12 cellular contexts compared by ENCODE assay signal in the genomic region with DNA sequence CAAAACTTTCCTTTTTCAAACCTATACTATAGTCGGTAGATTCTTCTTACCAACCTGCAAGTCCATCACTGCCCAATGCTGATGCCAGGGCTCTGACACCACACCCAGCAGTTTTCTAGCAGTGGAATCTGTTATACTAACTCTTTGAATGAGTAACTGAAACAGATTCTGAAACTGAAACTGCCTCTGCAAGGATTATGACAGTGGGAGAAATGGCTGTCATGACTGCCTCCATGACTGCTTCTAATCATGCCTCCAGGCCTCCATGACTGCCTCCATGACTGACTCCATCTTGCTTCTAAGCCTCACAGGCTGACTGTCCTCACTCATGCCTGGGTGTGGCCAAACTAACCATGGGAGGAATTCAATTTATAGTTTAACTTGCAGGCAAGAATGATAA. TPM values are rescaled to one million over a fixed set of nuclear protein-coding genes. Genes with fewer than 3 reads are reported as not detected.
DNase-seq lines count a peak whose midpoint lies in the region; ATAC-seq, FAIRE-seq and TF ChIP-seq lines count a peak whose summit lies in the region.
"Had no signal": no experiment of that assay in that cellular context is flagged by ENCODE, and none has a peak within 500 bp of the region (broad histone marks: within the 10 kb centered on the region; RNA-seq: fewer than 3 reads in every experiment).

No MANE protein-coding gene starts in this region.

- ATAC-seq in GM18519 (IDR thresholded peaks at IDR 0.05; ENCODE audit: low FRiP score, unreplicated experiment): peak; percentile 68
- ATAC-seq in GM21526 (IDR thresholded peaks at IDR 0.05; ENCODE audit: low FRiP score, unreplicated experiment): peak; percentile 65
- ATAC-seq in GM21723 (IDR thresholded peaks at IDR 0.05; ENCODE audit: unreplicated experiment): no peak
- ATAC-seq in pancreas: no peak

- peaks cover 18% of the 10 kb centered on the region for H3K4me1 Mint-ChIP-seq in Caco-2 (ENCODE audit: low read depth, unreplicated experiment)

- H3K14ac ChIP-seq in mesenchymal stem cell (ENCODE audit: low read length in 2 of 2): no peak overlapping the region

- no peaks in the 10 kb centered on the region for H3K79me2 ChIP-seq in KMS-11 (ENCODE audit: insufficient read depth, low read depth)

- H3K79me1 ChIP-seq in mesenchymal stem cell (replicated peaks; ENCODE audit: low read length, poor library complexity, severe bottlenecking): no peaks in the 10 kb centered on the region

- peaks cover 9% of the 10 kb centered on the region for H3K9me3 Mint-ChIP-seq in Caco-2 (ENCODE audit: unreplicated experiment)

- no peaks in the 10 kb centered on the region for H3K36me3 ChIP-seq in KMS-11 (ENCODE audit: insufficient read depth)
- no peaks in the 10 kb centered on the region for H3K36me3 ChIP-seq in mesenchymal stem cell (ENCODE audit: control insufficient read depth in 1 of 2, insufficient read depth in 2 of 2, low read depth in 1 of 2, low read length in 2 of 2)
- H3K36me3 ChIP-seq in pancreas: no peaks in the 10 kb centered on the region
- H3K36me3 ChIP-seq in Caco-2 (ENCODE audit: control insufficient read depth, insufficient read depth, low read length): no peaks in the 10 kb centered on the region
- H3K36me3 ChIP-seq: vagina had no signal

- no peak overlapping the region for H4K8ac ChIP-seq in mesenchymal stem cell (ENCODE audit: low read length)

- 100% methylated on average over 1 of the region's 1 CpG for WGBS in mesenchymal stem cell
- 84 to 100% methylated on average over 1 of the region's 1 CpG for WGBS in pancreas, 2 donors

- no TSS peak for BruUV-seq in Caco-2 (replicated peaks; lab: Mats Ljungman, UMichigan)

- no peak overlapping the region for H2BK15ac ChIP-seq in mesenchymal stem cell (ENCODE audit: low read depth, poor library complexity, severe bottlenecking)

- peak overlapping the region; percentile 58 for H3K27ac ChIP-seq in KMS-11
- no peak overlapping the region for H3K27ac ChIP-seq in mesenchymal stem cell (ENCODE audit: low read length, poor library complexity, severe bottlenecking)
- H3K27ac ChIP-seq in pancreas: no peak overlapping the region
- H3K27ac ChIP-seq: vagina had no signal

- no peak overlapping the region for H2BK5ac ChIP-seq in mesenchymal stem cell (ENCODE audit: low read depth, low read length, poor library complexity, severe bottlenecking)

- no peak overlapping the region for H3K9ac ChIP-seq in KMS-11
- no peak overlapping the region for H3K9ac ChIP-seq in mesenchymal stem cell (ENCODE audit: low read length)

- DNase-seq in mesenchymal stem cell: peak; percentile 6
- no peak for DNase-seq in pancreas
- no peak for DNase-seq in Caco-2
- DNase-seq in HT-29 (ENCODE audit: low spot score): no peak
- DNase-seq: NCI-H2081 treated with DMSO at 0.1 percent for 48 hours, T1000 had no signal

- peak overlapping the region; percentile 32; the same call in 1 of the 2 replicates for H2AFZ ChIP-seq in KMS-11 (ENCODE audit: low read depth)
- H2AFZ ChIP-seq in mesenchymal stem cell (ENCODE audit: low read depth, low read length): no peak overlapping the region

- FAIRE-seq in pancreas (lab: Jason Lieb, UNC): no peak
- FAIRE-seq: colon had no signal

- TF ChIP-seq CTCF in KMS-11 (conservative IDR thresholded peaks at IDR 0.05; ENCODE audit: low read depth, low read length) (no peak), pancreas (IDR thresholded peaks at IDR 0.05) (no peak), Caco-2 (IDR thresholded peaks at IDR 0.05; ENCODE audit: insufficient read depth in 1 of 2, low read depth in 1 of 2, low read length in 1 of 2, severe bottlenecking in 1 of 2, unreplicated experiment in 1 of 2) (no peak)

- no peak overlapping the region for H3K4me3 Mint-ChIP-seq in Caco-2 (ENCODE audit: unreplicated experiment)

- H3K27ac Mint-ChIP-seq in Caco-2 (ENCODE audit: unreplicated experiment): no peak overlapping the region

- H2AK5ac ChIP-seq in mesenchymal stem cell (ENCODE audit: low read length, severe bottlenecking): no peak overlapping the region

- intact Hi-C loops in pancreas (cut with DNase I) (no loop called here), Caco-2 (cut with micrococcal nuclease; ENCODE audit: unreplicated experiment) (no loop called here)

- CTCF ChIA-PET in Caco-2 (lab: Charles Lee): no interaction called here

- H3K4me2 ChIP-seq in KMS-11 (peak overlapping the region; percentile 36; the same call in 1 of the 2 replicates), mesenchymal stem cell (ENCODE audit: low read length, poor library complexity, severe bottlenecking) (no peak overlapping the region)

- no peaks in the 10 kb centered on the region for H3K9me3 ChIP-seq in mesenchymal stem cell (ENCODE audit: control insufficient read depth, low read length)
- H3K9me3 ChIP-seq in pancreas: no peaks in the 10 kb centered on the region
- H3K9me3 ChIP-seq in Caco-2: peaks cover 11% of the 10 kb centered on the region; the same call in 1 of the 2 replicates
- H3K9me3 ChIP-seq: vagina had no signal

- H3K27me3 Mint-ChIP-seq in Caco-2 (ENCODE audit: insufficient read depth, unreplicated experiment): no peaks in the 10 kb centered on the region

- H2BK12ac ChIP-seq in mesenchymal stem cell (ENCODE audit: low read length in 2 of 2): no peak overlapping the region

- peaks cover 15% of the 10 kb centered on the region for H3K4me1 ChIP-seq in KMS-11 (ENCODE audit: low read depth, poor library complexity, severe bottlenecking)
- H3K4me1 ChIP-seq in mesenchymal stem cell (ENCODE audit: control insufficient read depth, insufficient read depth, low read depth, low read length): no peaks in the 10 kb centered on the region
- H3K4me1 ChIP-seq in pancreas: no peaks in the 10 kb centered on the region
- H3K4me1 ChIP-seq in Caco-2: peaks cover 13% of the 10 kb centered on the region
- H3K4me1 ChIP-seq: vagina had no signal

- H4K20me1 ChIP-seq in KMS-11 (ENCODE audit: insufficient read depth): no peaks in the 10 kb centered on the region

- H4K91ac ChIP-seq in mesenchymal stem cell (ENCODE audit: low read length): no peak overlapping the region

- H3K4ac ChIP-seq in mesenchymal stem cell (ENCODE audit: low read depth in 1 of 2, low read length in 2 of 2): no peak overlapping the region

- H3K23ac ChIP-seq in mesenchymal stem cell (ENCODE audit: low read length in 2 of 2): no peak overlapping the region

- H3K18ac ChIP-seq in mesenchymal stem cell (ENCODE audit: low read depth in 1 of 2, low read length in 2 of 2): no peak overlapping the region

- no peaks in the 10 kb centered on the region for H3K27me3 ChIP-seq in KMS-11 (ENCODE audit: insufficient read depth, low read depth)
- peaks cover 0 to under 1% of the 10 kb centered on the region in 2 experiments for H3K27me3 ChIP-seq in mesenchymal stem cell (ENCODE audit: control insufficient read depth in 1 of 2, insufficient read depth in 1 of 2, low read length in 2 of 2)
- H3K27me3 ChIP-seq in pancreas: no peaks in the 10 kb centered on the region
- H3K27me3 ChIP-seq in Caco-2 (replicated peaks; ENCODE audit: control insufficient read depth, insufficient read depth, low read length): no peaks in the 10 kb centered on the region
- H3K27me3 ChIP-seq: vagina had no signal

- POLR2A ChIA-PET in Caco-2 (lab: Charles Lee): no interaction called here

- H2BK120ac ChIP-seq in mesenchymal stem cell (ENCODE audit: low read depth, low read length): no peak overlapping the region

- no peaks in the 10 kb centered on the region for H3K36me3 Mint-ChIP-seq in Caco-2 (ENCODE audit: insufficient read depth, unreplicated experiment)

- H3K4me3 ChIP-seq in KMS-11 (IDR thresholded peaks at IDR 0.05; ENCODE audit: insufficient read depth, low read depth, low read length) (no peak overlapping the region), mesenchymal stem cell (ENCODE audit: insufficient read depth in 1 of 2, low read depth in 1 of 2, low read length in 2 of 2) (no peak overlapping the region), pancreas (no peak overlapping the region), Caco-2 (ENCODE audit: low read depth, low read length) (no peak overlapping the region)
- H3K4me3 ChIP-seq: vagina had no signal

RNA-seq across cellular contexts. Expression of a gene that starts 29.4 kb away (rescaled TPM):
- 171 TPM for polyA plus RNA-seq in mesenchymal stem cell (2013, experiment 1 of 2)
- polyA plus RNA-seq in mesenchymal stem cell (2013, experiment 2 of 2): 167 TPM
- total RNA-seq in pancreas: 10 to 100 TPM; 48.1 to 76.2 (median 53.2) TPM
- 10 to 100 TPM; 56.7 to 91.2 TPM for polyA plus RNA-seq in pancreas
- total RNA-seq in Caco-2 (2022): 110 and 116 TPM in 2 replicates
- total RNA-seq in HT-29 (2014; rRNA removed; shearing (Covaris generic)): 73.5 and 80.9 TPM in 2 replicates

Comparison
In these comparisons a context has a peak if more than half of its experiments do, and no peak if none do; other contexts are left out.
1. ATAC-seq: peak in GM18519 (single experiment) and GM21526 (single experiment); none in GM21723 (single experiment) and pancreas (0 of 4).